2 cellular contexts compared by ENCODE assay signal in genomic region chr6:52636830-52637229, GRCh38.
TF ChIP-seq lines count a peak whose summit lies in the region.

No MANE protein-coding gene starts in this region.

TF ChIP-seq in HEK293, 187 proteins besides CTCF, POLR2A, EP300 and RAD21:
- 0 out of 2 replicates have a peak, but pooled peaks have one; percentile 8 for TF ChIP-seq ZNF677 (tag by site-specific recombination; IDR thresholded peaks at IDR 0.05)
- TF ChIP-seq ZNF658 (tag by site-specific recombination; IDR thresholded peaks at IDR 0.05), result no peak

TF ChIP-seq in HepG2, 621 proteins besides CTCF, POLR2A, EP300 and RAD21 (continues in another document):
- TF ChIP-seq DPF2 (CRISPR knock-in tag; IDR thresholded peaks at IDR 0.05; ENCODE audit: borderline replicate concordance, low read depth), result no peak
- TF ChIP-seq, protein P1, sequence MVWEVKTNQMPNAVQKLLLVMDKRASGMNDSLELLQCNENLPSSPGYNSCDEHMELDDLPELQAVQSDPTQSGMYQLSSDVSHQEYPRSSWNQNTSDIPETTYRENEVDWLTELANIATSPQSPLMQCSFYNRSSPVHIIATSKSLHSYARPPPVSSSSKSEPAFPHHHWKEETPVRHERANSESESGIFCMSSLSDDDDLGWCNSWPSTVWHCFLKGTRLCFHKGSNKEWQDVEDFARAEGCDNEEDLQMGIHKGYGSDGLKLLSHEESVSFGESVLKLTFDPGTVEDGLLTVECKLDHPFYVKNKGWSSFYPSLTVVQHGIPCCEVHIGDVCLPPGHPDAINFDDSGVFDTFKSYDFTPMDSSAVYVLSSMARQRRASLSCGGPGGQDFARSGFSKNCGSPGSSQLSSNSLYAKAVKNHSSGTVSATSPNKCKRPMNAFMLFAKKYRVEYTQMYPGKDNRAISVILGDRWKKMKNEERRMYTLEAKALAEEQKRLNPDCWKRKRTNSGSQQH (CRISPR knock-in tag; IDR thresholded peaks at IDR 0.05; ENCODE audit: low read depth), result no peak
- no peak for TF ChIP-seq TAF15 (IDR thresholded peaks at IDR 0.05; ENCODE audit: low read depth, low read length, poor library complexity, severe bottlenecking)
- TF ChIP-seq MXD1 (CRISPR knock-in tag; IDR thresholded peaks at IDR 0.05), result no peak
- no peak for TF ChIP-seq ZBTB1 (CRISPR knock-in tag; IDR thresholded peaks at IDR 0.05; ENCODE audit: borderline replicate concordance)
- TF ChIP-seq ZNF646 (CRISPR knock-in tag; IDR thresholded peaks at IDR 0.05), result no peak
- no peak for TF ChIP-seq CAMTA2 (CRISPR knock-in tag; IDR thresholded peaks at IDR 0.05; ENCODE audit: borderline replicate concordance)
- TF ChIP-seq KLF12 (CRISPR knock-in tag; IDR thresholded peaks at IDR 0.05; ENCODE audit: borderline replicate concordance), result no peak
- TF ChIP-seq SOX13 (IDR thresholded peaks at IDR 0.05), result no peak
- no peak for TF ChIP-seq SOX13 (CRISPR knock-in tag; conservative IDR thresholded peaks at IDR 0.05 in 1 of 2, IDR thresholded peaks at IDR 0.05 in 1 of 2)
- TF ChIP-seq NFIB (CRISPR knock-in tag; IDR thresholded peaks at IDR 0.05; ENCODE audit: borderline replicate concordance), result no peak
- TF ChIP-seq SNRNP70 (IDR thresholded peaks at IDR 0.05; ENCODE audit: low read depth, low read length), result no peak
- no peak for TF ChIP-seq AHR (CRISPR knock-in tag; IDR thresholded peaks at IDR 0.05)
- TF ChIP-seq RARA (CRISPR knock-in tag; IDR thresholded peaks at IDR 0.05), result 0 out of 2 replicates have a peak, but pooled peaks have one; percentile 32
- no peak for TF ChIP-seq NCOA5 (CRISPR knock-in tag; IDR thresholded peaks at IDR 0.05)
- no peak for TF ChIP-seq ZNF10 (CRISPR knock-in tag; IDR thresholded peaks at IDR 0.05; ENCODE audit: borderline replicate concordance, low read depth)
- TF ChIP-seq ZKSCAN8 (CRISPR knock-in tag; IDR thresholded peaks at IDR 0.05; ENCODE audit: borderline replicate concordance), result no peak
- no peak for TF ChIP-seq MIER3 (CRISPR knock-in tag; IDR thresholded peaks at IDR 0.05; ENCODE audit: borderline replicate concordance)
- no peak for TF ChIP-seq MXI1 (IDR thresholded peaks at IDR 0.05; ENCODE audit: borderline replicate concordance, low read depth, low read length)
- TF ChIP-seq, protein P2, sequence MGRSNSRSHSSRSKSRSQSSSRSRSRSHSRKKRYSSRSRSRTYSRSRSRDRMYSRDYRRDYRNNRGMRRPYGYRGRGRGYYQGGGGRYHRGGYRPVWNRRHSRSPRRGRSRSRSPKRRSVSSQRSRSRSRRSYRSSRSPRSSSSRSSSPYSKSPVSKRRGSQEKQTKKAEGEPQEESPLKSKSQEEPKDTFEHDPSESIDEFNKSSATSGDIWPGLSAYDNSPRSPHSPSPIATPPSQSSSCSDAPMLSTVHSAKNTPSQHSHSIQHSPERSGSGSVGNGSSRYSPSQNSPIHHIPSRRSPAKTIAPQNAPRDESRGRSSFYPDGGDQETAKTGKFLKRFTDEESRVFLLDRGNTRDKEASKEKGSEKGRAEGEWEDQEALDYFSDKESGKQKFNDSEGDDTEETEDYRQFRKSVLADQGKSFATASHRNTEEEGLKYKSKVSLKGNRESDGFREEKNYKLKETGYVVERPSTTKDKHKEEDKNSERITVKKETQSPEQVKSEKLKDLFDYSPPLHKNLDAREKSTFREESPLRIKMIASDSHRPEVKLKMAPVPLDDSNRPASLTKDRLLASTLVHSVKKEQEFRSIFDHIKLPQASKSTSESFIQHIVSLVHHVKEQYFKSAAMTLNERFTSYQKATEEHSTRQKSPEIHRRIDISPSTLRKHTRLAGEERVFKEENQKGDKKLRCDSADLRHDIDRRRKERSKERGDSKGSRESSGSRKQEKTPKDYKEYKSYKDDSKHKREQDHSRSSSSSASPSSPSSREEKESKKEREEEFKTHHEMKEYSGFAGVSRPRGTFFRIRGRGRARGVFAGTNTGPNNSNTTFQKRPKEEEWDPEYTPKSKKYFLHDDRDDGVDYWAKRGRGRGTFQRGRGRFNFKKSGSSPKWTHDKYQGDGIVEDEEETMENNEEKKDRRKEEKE (IDR thresholded peaks at IDR 0.05), result no peak
- no peak for TF ChIP-seq SNAI1 (CRISPR knock-in tag; IDR thresholded peaks at IDR 0.05; ENCODE audit: borderline replicate concordance)
- TF ChIP-seq ATM (IDR thresholded peaks at IDR 0.05; ENCODE audit: borderline replicate concordance), result no peak
- TF ChIP-seq DR1 (CRISPR knock-in tag; IDR thresholded peaks at IDR 0.05), result no peak
- no peak for TF ChIP-seq NR2F6 (IDR thresholded peaks at IDR 0.05)
- TF ChIP-seq NR2F6 (CRISPR knock-in tag; IDR thresholded peaks at IDR 0.05), result no peak
- TF ChIP-seq, protein P3, sequence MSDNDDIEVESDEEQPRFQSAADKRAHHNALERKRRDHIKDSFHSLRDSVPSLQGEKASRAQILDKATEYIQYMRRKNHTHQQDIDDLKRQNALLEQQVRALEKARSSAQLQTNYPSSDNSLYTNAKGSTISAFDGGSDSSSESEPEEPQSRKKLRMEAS (IDR thresholded peaks at IDR 0.05), result no peak
- no peak for TF ChIP-seq ZNF678 (CRISPR knock-in tag; IDR thresholded peaks at IDR 0.05)
- TF ChIP-seq, protein P4, sequence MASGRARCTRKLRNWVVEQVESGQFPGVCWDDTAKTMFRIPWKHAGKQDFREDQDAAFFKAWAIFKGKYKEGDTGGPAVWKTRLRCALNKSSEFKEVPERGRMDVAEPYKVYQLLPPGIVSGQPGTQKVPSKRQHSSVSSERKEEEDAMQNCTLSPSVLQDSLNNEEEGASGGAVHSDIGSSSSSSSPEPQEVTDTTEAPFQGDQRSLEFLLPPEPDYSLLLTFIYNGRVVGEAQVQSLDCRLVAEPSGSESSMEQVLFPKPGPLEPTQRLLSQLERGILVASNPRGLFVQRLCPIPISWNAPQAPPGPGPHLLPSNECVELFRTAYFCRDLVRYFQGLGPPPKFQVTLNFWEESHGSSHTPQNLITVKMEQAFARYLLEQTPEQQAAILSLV (CRISPR knock-in tag; IDR thresholded peaks at IDR 0.05; ENCODE audit: borderline replicate concordance), result no peak
- TF ChIP-seq NFKBIZ (CRISPR knock-in tag; IDR thresholded peaks at IDR 0.05), result no peak
- TF ChIP-seq ETV5 (CRISPR knock-in tag; IDR thresholded peaks at IDR 0.05; ENCODE audit: borderline replicate concordance), result no peak
- TF ChIP-seq FOXP1 (IDR thresholded peaks at IDR 0.05), result no peak
- peak; percentile 51; the same call in 1 of the 2 replicates for TF ChIP-seq FOXP1 (CRISPR knock-in tag; IDR thresholded peaks at IDR 0.05)
- TF ChIP-seq ARID5B (CRISPR knock-in tag; IDR thresholded peaks at IDR 0.05), result peak; percentile 49; the same call in 1 of the 2 replicates
- TF ChIP-seq ZKSCAN1 (IDR thresholded peaks at IDR 0.05; ENCODE audit: low read length), result no peak
- TF ChIP-seq, protein P5, sequence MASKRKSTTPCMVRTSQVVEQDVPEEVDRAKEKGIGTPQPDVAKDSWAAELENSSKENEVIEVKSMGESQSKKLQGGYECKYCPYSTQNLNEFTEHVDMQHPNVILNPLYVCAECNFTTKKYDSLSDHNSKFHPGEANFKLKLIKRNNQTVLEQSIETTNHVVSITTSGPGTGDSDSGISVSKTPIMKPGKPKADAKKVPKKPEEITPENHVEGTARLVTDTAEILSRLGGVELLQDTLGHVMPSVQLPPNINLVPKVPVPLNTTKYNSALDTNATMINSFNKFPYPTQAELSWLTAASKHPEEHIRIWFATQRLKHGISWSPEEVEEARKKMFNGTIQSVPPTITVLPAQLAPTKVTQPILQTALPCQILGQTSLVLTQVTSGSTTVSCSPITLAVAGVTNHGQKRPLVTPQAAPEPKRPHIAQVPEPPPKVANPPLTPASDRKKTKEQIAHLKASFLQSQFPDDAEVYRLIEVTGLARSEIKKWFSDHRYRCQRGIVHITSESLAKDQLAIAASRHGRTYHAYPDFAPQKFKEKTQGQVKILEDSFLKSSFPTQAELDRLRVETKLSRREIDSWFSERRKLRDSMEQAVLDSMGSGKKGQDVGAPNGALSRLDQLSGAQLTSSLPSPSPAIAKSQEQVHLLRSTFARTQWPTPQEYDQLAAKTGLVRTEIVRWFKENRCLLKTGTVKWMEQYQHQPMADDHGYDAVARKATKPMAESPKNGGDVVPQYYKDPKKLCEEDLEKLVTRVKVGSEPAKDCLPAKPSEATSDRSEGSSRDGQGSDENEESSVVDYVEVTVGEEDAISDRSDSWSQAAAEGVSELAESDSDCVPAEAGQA (IDR thresholded peaks at IDR 0.05; ENCODE audit: low read depth), result no peak
- TF ChIP-seq, protein P5 (CRISPR knock-in tag; IDR thresholded peaks at IDR 0.05; ENCODE audit: borderline replicate concordance), result no peak
- no peak for TF ChIP-seq ZNF775 (CRISPR knock-in tag; IDR thresholded peaks at IDR 0.05; ENCODE audit: borderline replicate concordance)
